Comparison of ENCODE assay signal across 15 cellular contexts in genomic region chr2:239192975-239193374, GRCh38.
DNase-seq lines count a peak whose midpoint lies in the region; ATAC-seq and TF ChIP-seq lines count a peak whose summit lies in the region.
"Had no signal": no experiment of that assay in that cellular context is flagged by ENCODE, and none has a peak within 500 bp of the region (broad histone marks: within the 10 kb centered on the region; RNA-seq: fewer than 3 reads in every experiment).

No MANE protein-coding gene starts in this region.

- no peaks in the 10 kb centered on the region for H3K27me3 Mint-ChIP-seq in activated CD8-positive, alpha-beta memory T cell treated with anti-CD3 and anti-CD28 coated beads, Interleukin-2, amount 10 ng/mL, durations not matched to agents 7 days and 5 days
- H3K27me3 Mint-ChIP-seq in chondrocyte (ENCODE audit: low read depth) (no peaks in the 10 kb centered on the region), type B pancreatic cell (no peaks in the 10 kb centered on the region)
- no peaks in the 10 kb centered on the region for H3K27me3 Mint-ChIP-seq in activated CD4-positive, alpha-beta T cell treated with anti-CD3 and anti-CD28 coated beads for 36 hours

- no peak overlapping the region for H3K4me3 Mint-ChIP-seq in activated CD8-positive, alpha-beta memory T cell treated with anti-CD3 and anti-CD28 coated beads, Interleukin-2, amount 10 ng/mL, durations not matched to agents 7 days and 5 days
- H3K4me3 Mint-ChIP-seq in chondrocyte (ENCODE audit: unreplicated experiment) (no peak overlapping the region), type B pancreatic cell (no peak overlapping the region)
- no peak overlapping the region for H3K4me3 Mint-ChIP-seq in activated CD4-positive, alpha-beta T cell treated with anti-CD3 and anti-CD28 coated beads for 36 hours

- no peak overlapping the region for H3K27ac Mint-ChIP-seq in activated CD8-positive, alpha-beta memory T cell treated with anti-CD3 and anti-CD28 coated beads, Interleukin-2, amount 10 ng/mL, durations not matched to agents 7 days and 5 days
- H3K27ac Mint-ChIP-seq in chondrocyte (ENCODE audit: unreplicated experiment) (no peak overlapping the region), type B pancreatic cell (no peak overlapping the region)
- no peak overlapping the region for H3K27ac Mint-ChIP-seq in activated CD4-positive, alpha-beta T cell treated with anti-CD3 and anti-CD28 coated beads for 36 hours

- peak; percentile 17 for DNase-seq in activated CD8-positive, alpha-beta memory T cell treated with anti-CD3 and anti-CD28 coated beads, Interleukin-2, amount 50 U/mL, for 48 hours
- no peak for DNase-seq in activated CD8-positive, alpha-beta memory T cell treated with anti-CD3 and anti-CD28 coated beads, Interleukin-2, amount 10 ng/mL, durations not matched to agents 7 days and 5 days
- DNase-seq in chondrocyte (ENCODE audit: low spot score) (peak; percentile 63), mesenteric fat pad (ENCODE audit: low spot score) (peak; percentile 71), superior temporal gyrus (ENCODE audit: extremely low spot score) (peak; percentile 17), type B pancreatic cell (ENCODE audit: extremely low spot score, unreplicated experiment) (no peak), HuH-7.5 (ENCODE audit: low spot score) (no peak)
- DNase-seq in activated CD4-positive, alpha-beta T cell treated with anti-CD3 and anti-CD28 coated beads for 36 hours, result no peak
- DNase-seq: DMS79, MV-4-11, NCI-H1417 treated with DMSO at 0.1 percent for 48 hours, NCI-H2029, NCI-H510A, NCI-H82 had no signal

- no peaks in the 10 kb centered on the region for H3K4me1 Mint-ChIP-seq in activated CD8-positive, alpha-beta memory T cell treated with anti-CD3 and anti-CD28 coated beads, Interleukin-2, amount 10 ng/mL, durations not matched to agents 7 days and 5 days
- peaks cover 7% of the 10 kb centered on the region for H3K4me1 Mint-ChIP-seq in chondrocyte (ENCODE audit: low read depth)
- peaks cover 23% of the 10 kb centered on the region for H3K4me1 Mint-ChIP-seq in type B pancreatic cell (ENCODE audit: unreplicated experiment)
- peaks cover 16% of the 10 kb centered on the region for H3K4me1 Mint-ChIP-seq in activated CD4-positive, alpha-beta T cell treated with anti-CD3 and anti-CD28 coated beads for 36 hours

- POLR2A ChIA-PET in activated CD4-positive, alpha-beta T cell treated with anti-CD3 and anti-CD28 coated beads for 36 hours (lab: Charles Lee), result no interaction called here

- CTCF ChIA-PET in activated CD8-positive, alpha-beta memory T cell treated with anti-CD3 and anti-CD28 coated beads, Interleukin-2, amount 10 ng/mL, durations not matched to agents 7 days and 5 days (lab: Charles Lee), result no interaction called here
- CTCF ChIA-PET in activated CD4-positive, alpha-beta T cell treated with anti-CD3 and anti-CD28 coated beads for 36 hours (lab: Charles Lee), result no interaction called here

- TF ChIP-seq CTCF in chondrocyte (IDR thresholded peaks at IDR 0.05), result no peak
- TF ChIP-seq CTCF in type B pancreatic cell (conservative IDR thresholded peaks at IDR 0.05), result no peak

- no peaks in the 10 kb centered on the region for H3K9me3 Mint-ChIP-seq in activated CD8-positive, alpha-beta memory T cell treated with anti-CD3 and anti-CD28 coated beads, Interleukin-2, amount 10 ng/mL, durations not matched to agents 7 days and 5 days (ENCODE audit: low read depth)
- H3K9me3 Mint-ChIP-seq in chondrocyte (ENCODE audit: low read depth) (no peaks in the 10 kb centered on the region), type B pancreatic cell (no peaks in the 10 kb centered on the region)
- no peaks in the 10 kb centered on the region for H3K9me3 Mint-ChIP-seq in activated CD4-positive, alpha-beta T cell treated with anti-CD3 and anti-CD28 coated beads for 36 hours (ENCODE audit: low read depth)

- intact Hi-C loops in activated CD4-positive, alpha-beta T cell treated with anti-CD3 and anti-CD28 coated beads for 36 hours (cut with DNase I, micrococcal nuclease), result no loop called here

- no peak for ATAC-seq in activated CD8-positive, alpha-beta memory T cell treated with anti-CD3 and anti-CD28 coated beads, Interleukin-2, amount 10 ng/mL, durations not matched to agents 7 days and 5 days
- no peak for ATAC-seq in activated CD4-positive, alpha-beta T cell treated with anti-CD3 and anti-CD28 coated beads for 36 hours
- ATAC-seq: HCT116 had no signal

- H3K36me3 Mint-ChIP-seq in activated CD8-positive, alpha-beta memory T cell treated with anti-CD3 and anti-CD28 coated beads, Interleukin-2, amount 10 ng/mL, durations not matched to agents 7 days and 5 days, result peaks cover 25% of the 10 kb centered on the region
- peaks cover 22% of the 10 kb centered on the region for H3K36me3 Mint-ChIP-seq in chondrocyte (ENCODE audit: low read depth)
- H3K36me3 Mint-ChIP-seq in type B pancreatic cell, result no peaks in the 10 kb centered on the region
- peaks cover 25% of the 10 kb centered on the region for H3K36me3 Mint-ChIP-seq in activated CD4-positive, alpha-beta T cell treated with anti-CD3 and anti-CD28 coated beads for 36 hours (ENCODE audit: low read depth)

Comparison
In these comparisons a context has a peak if more than half of its experiments do, and no peak if none do; other contexts are left out.
1. DNase-seq: peak in activated CD8-positive, alpha-beta memory T cell treated with anti-CD3 and anti-CD28 coated beads, Interleukin-2, amount 50 U/mL, for 48 hours (single experiment), chondrocyte (single experiment), mesenteric fat pad (single experiment) and superior temporal gyrus (single experiment); none in activated CD8-positive, alpha-beta memory T cell treated with anti-CD3 and anti-CD28 coated beads, Interleukin-2, amount 10 ng/mL, durations not matched to agents 7 days and 5 days (single experiment), type B pancreatic cell (single experiment), activated CD4-positive, alpha-beta T cell treated with anti-CD3 and anti-CD28 coated beads for 36 hours (single experiment) and HuH-7.5 (single experiment).